In genomic region chr19:980133-980998, GRCh38 we compare ENCODE assay signal across 1 cellular context.
TF ChIP-seq lines count a peak whose summit lies in the region.

No MANE protein-coding gene starts in this region.

TF ChIP-seq in K562, 482 proteins besides CTCF, POLR2A, EP300 and RAD21 (continued from another document and continues in another):
- TF ChIP-seq HDAC2 (IDR thresholded peaks at IDR 0.05) (peak; percentile 90; the same call in 1 of the 2 replicates), SRSF1 (IDR thresholded peaks at IDR 0.05; ENCODE audit: low read depth, low read length) (no peak), EGR1 (conservative IDR thresholded peaks at IDR 0.05) (peak; percentile 93), RBFOX2 (IDR thresholded peaks at IDR 0.05; ENCODE audit: low read depth, low read length) (peak; percentile 78), RBM34 (IDR thresholded peaks at IDR 0.05; ENCODE audit: borderline replicate concordance, insufficient read depth, low read length) (no peak), PPARD (CRISPR knock-in tag; IDR thresholded peaks at IDR 0.05) (no peak), SPI1 (IDR thresholded peaks at IDR 0.05; ENCODE audit: borderline replicate concordance, low read depth, low read length) (0 out of 2 replicates have a peak, but pooled peaks have one; percentile 18), POU5F1 (IDR thresholded peaks at IDR 0.05; ENCODE audit: borderline replicate concordance, low read depth, low read length, partially characterized antibody) (no peak), NR2C2 (CRISPR knock-in tag; IDR thresholded peaks at IDR 0.05) (peak; percentile 99), NR2C2 (tag; IDR thresholded peaks at IDR 0.05) (peak; percentile 99), HDAC6 (IDR thresholded peaks at IDR 0.05; ENCODE audit: low read depth, low read length) (no peak), ZNF507 (tag; conservative IDR thresholded peaks at IDR 0.05) (no peak), TAF1 (IDR thresholded peaks at IDR 0.05; ENCODE audit: control insufficient read depth, extremely low read depth, insufficient read depth, low read length, severe bottlenecking) (peak; percentile 38), ZNF398 (CRISPR knock-in tag; IDR thresholded peaks at IDR 0.05) (no peak), DPF2 (IDR thresholded peaks at IDR 0.05) (peak; percentile 84), ZEB2 (IDR thresholded peaks at IDR 0.05) (no peak), ZNF184 (CRISPR knock-in tag; IDR thresholded peaks at IDR 0.05) (no peak), HBP1 (CRISPR knock-in tag; IDR thresholded peaks at IDR 0.05) (peak; percentile 68; the same call in 1 of the 2 replicates), HMG20B (CRISPR knock-in tag; IDR thresholded peaks at IDR 0.05) (no peak), SMAD3 (CRISPR knock-in tag; conservative IDR thresholded peaks at IDR 0.05) (no peak), AFF1 (IDR thresholded peaks at IDR 0.05; ENCODE audit: low read depth in 1 of 2, partially characterized antibody in 2 of 2) (no peak), ZNF785 (CRISPR knock-in tag; IDR thresholded peaks at IDR 0.05) (no peak), ZZZ3 (IDR thresholded peaks at IDR 0.05) (no peak), ZNF780A (CRISPR knock-in tag; IDR thresholded peaks at IDR 0.05) (no peak), ARNT (IDR thresholded peaks at IDR 0.05) (no peak; a peak in 1 of 4 replicates)
- TF ChIP-seq, protein P1, sequence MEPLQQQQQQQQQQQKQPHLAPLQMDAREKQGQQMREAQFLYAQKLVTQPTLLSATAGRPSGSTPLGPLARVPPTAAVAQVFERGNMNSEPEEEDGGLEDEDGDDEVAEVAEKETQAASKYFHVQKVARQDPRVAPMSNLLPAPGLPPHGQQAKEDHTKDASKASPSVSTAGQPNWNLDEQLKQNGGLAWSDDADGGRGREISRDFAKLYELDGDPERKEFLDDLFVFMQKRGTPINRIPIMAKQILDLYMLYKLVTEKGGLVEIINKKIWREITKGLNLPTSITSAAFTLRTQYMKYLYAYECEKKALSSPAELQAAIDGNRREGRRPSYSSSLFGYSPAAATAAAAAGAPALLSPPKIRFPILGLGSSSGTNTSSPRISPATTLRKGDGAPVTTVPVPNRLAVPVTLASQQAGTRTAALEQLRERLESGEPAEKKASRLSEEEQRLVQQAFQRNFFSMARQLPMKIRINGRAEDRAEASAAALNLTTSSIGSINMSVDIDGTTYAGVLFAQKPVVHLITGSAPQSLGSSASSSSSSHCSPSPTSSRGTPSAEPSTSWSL (CRISPR knock-in tag; IDR thresholded peaks at IDR 0.05; ENCODE audit: borderline replicate concordance) = no peak
- TF ChIP-seq, protein P2, sequence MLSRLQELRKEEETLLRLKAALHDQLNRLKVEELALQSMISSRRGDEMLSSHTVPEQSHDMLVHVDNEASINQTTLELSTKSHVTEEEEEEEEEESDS (CRISPR knock-in tag; IDR thresholded peaks at IDR 0.05) = no peak
- TF ChIP-seq, protein P3, sequence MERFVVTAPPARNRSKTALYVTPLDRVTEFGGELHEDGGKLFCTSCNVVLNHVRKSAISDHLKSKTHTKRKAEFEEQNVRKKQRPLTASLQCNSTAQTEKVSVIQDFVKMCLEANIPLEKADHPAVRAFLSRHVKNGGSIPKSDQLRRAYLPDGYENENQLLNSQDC (CRISPR knock-in tag; IDR thresholded peaks at IDR 0.05) = no peak
- TF ChIP-seq, protein P4, sequence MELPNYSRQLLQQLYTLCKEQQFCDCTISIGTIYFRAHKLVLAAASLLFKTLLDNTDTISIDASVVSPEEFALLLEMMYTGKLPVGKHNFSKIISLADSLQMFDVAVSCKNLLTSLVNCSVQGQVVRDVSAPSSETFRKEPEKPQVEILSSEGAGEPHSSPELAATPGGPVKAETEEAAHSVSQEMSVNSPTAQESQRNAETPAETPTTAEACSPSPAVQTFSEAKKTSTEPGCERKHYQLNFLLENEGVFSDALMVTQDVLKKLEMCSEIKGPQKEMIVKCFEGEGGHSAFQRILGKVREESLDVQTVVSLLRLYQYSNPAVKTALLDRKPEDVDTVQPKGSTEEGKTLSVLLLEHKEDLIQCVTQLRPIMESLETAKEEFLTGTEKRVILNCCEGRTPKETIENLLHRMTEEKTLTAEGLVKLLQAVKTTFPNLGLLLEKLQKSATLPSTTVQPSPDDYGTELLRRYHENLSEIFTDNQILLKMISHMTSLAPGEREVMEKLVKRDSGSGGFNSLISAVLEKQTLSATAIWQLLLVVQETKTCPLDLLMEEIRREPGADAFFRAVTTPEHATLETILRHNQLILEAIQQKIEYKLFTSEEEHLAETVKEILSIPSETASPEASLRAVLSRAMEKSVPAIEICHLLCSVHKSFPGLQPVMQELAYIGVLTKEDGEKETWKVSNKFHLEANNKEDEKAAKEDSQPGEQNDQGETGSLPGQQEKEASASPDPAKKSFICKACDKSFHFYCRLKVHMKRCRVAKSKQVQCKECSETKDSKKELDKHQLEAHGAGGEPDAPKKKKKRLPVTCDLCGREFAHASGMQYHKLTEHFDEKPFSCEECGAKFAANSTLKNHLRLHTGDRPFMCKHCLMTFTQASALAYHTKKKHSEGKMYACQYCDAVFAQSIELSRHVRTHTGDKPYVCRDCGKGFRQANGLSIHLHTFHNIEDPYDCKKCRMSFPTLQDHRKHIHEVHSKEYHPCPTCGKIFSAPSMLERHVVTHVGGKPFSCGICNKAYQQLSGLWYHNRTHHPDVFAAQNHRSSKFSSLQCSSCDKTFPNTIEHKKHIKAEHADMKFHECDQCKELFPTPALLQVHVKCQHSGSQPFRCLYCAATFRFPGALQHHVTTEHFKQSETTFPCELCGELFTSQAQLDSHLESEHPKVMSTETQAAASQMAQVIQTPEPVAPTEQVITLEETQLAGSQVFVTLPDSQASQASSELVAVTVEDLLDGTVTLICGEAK (IDR thresholded peaks at IDR 0.05) = 0 out of 2 replicates have a peak, but pooled peaks have one; percentile 26
- TF ChIP-seq, protein P4 (CRISPR knock-in tag; IDR thresholded peaks at IDR 0.05) = no peak
- TF ChIP-seq, protein P5, sequence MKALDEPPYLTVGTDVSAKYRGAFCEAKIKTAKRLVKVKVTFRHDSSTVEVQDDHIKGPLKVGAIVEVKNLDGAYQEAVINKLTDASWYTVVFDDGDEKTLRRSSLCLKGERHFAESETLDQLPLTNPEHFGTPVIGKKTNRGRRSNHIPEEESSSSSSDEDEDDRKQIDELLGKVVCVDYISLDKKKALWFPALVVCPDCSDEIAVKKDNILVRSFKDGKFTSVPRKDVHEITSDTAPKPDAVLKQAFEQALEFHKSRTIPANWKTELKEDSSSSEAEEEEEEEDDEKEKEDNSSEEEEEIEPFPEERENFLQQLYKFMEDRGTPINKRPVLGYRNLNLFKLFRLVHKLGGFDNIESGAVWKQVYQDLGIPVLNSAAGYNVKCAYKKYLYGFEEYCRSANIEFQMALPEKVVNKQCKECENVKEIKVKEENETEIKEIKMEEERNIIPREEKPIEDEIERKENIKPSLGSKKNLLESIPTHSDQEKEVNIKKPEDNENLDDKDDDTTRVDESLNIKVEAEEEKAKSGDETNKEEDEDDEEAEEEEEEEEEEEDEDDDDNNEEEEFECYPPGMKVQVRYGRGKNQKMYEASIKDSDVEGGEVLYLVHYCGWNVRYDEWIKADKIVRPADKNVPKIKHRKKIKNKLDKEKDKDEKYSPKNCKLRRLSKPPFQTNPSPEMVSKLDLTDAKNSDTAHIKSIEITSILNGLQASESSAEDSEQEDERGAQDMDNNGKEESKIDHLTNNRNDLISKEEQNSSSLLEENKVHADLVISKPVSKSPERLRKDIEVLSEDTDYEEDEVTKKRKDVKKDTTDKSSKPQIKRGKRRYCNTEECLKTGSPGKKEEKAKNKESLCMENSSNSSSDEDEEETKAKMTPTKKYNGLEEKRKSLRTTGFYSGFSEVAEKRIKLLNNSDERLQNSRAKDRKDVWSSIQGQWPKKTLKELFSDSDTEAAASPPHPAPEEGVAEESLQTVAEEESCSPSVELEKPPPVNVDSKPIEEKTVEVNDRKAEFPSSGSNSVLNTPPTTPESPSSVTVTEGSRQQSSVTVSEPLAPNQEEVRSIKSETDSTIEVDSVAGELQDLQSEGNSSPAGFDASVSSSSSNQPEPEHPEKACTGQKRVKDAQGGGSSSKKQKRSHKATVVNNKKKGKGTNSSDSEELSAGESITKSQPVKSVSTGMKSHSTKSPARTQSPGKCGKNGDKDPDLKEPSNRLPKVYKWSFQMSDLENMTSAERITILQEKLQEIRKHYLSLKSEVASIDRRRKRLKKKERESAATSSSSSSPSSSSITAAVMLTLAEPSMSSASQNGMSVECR (CRISPR knock-in tag; IDR thresholded peaks at IDR 0.05) = peak; percentile 72
- TF ChIP-seq, protein P6, sequence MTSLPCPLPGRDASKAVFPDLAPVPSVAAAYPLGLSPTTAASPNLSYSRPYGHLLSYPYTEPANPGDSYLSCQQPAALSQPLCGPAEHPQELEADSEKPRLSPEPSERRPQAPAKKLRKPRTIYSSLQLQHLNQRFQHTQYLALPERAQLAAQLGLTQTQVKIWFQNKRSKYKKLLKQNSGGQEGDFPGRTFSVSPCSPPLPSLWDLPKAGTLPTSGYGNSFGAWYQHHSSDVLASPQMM (CRISPR knock-in tag; IDR thresholded peaks at IDR 0.05) = no peak
- TF ChIP-seq, protein P7, sequence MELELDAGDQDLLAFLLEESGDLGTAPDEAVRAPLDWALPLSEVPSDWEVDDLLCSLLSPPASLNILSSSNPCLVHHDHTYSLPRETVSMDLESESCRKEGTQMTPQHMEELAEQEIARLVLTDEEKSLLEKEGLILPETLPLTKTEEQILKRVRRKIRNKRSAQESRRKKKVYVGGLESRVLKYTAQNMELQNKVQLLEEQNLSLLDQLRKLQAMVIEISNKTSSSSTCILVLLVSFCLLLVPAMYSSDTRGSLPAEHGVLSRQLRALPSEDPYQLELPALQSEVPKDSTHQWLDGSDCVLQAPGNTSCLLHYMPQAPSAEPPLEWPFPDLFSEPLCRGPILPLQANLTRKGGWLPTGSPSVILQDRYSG (tag; conservative IDR thresholded peaks at IDR 0.05; ENCODE audit: low read depth) = peak; percentile 84
